In genomic region chr5:132012385-132013005, GRCh38 we compare ENCODE assay signal across 7 cellular contexts. TPM values are rescaled to one million over a fixed set of nuclear protein-coding genes. Genes with fewer than 3 reads are reported as not detected.
DNase-seq lines count a peak whose midpoint lies in the region; ATAC-seq and TF ChIP-seq lines count a peak whose summit lies in the region.

No MANE protein-coding gene starts in this region.

- peaks cover 72% of the 10 kb centered on the region for H3K27me3 Mint-ChIP-seq in activated B cell treated with CpG ODN at 0.5 μM for 24 hours
- peaks cover 60% of the 10 kb centered on the region for H3K27me3 Mint-ChIP-seq in osteocyte (ENCODE audit: unreplicated experiment)

- intact Hi-C loops in activated B cell treated with CpG ODN at 0.5 μM for 24 hours (cut with micrococcal nuclease) = no loop called here

- H3K4me1 Mint-ChIP-seq in activated B cell treated with CpG ODN at 0.5 μM for 24 hours (peaks cover 10% of the 10 kb centered on the region), osteocyte (ENCODE audit: unreplicated experiment) (peaks cover 4% of the 10 kb centered on the region)

- H3K36me3 Mint-ChIP-seq in activated B cell treated with CpG ODN at 0.5 μM for 24 hours (ENCODE audit: low read depth) (no peaks in the 10 kb centered on the region), osteocyte (ENCODE audit: unreplicated experiment) (no peaks in the 10 kb centered on the region)

- H3K4me3 ChIP-seq in fibroblast of mammary gland (ENCODE audit: control insufficient read depth, low read depth, low read length) = no peak overlapping the region

- CTCF ChIA-PET in activated B cell treated with CpG ODN at 0.5 μM for 24 hours (lab: Charles Lee) = no interaction called here

- H3K27ac Mint-ChIP-seq in activated B cell treated with CpG ODN at 0.5 μM for 24 hours (no peak overlapping the region), osteocyte (ENCODE audit: unreplicated experiment) (no peak overlapping the region)

- peak overlapping the region; percentile 64 for H3K4me3 Mint-ChIP-seq in activated B cell treated with CpG ODN at 0.5 μM for 24 hours
- H3K4me3 Mint-ChIP-seq in osteocyte (ENCODE audit: unreplicated experiment) = peak overlapping the region; percentile 43

- no peak for TF ChIP-seq CTCF in activated B cell treated with CpG ODN at 0.5 μM for 24 hours (IDR thresholded peaks at IDR 0.05)
- no peak for TF ChIP-seq CTCF in fibroblast of mammary gland (conservative IDR thresholded peaks at IDR 0.05; ENCODE audit: control insufficient read depth, insufficient read depth, low read depth, low read length)
- TF ChIP-seq CTCF in osteocyte (IDR thresholded peaks at IDR 0.05) = no peak

- POLR2A ChIA-PET in activated B cell treated with CpG ODN at 0.5 μM for 24 hours (lab: Charles Lee) = no interaction called here

- ATAC-seq in activated B cell treated with CpG ODN at 0.5 μM for 24 hours (ENCODE audit: low read depth) = no peak

- H3K9me3 Mint-ChIP-seq in activated B cell treated with CpG ODN at 0.5 μM for 24 hours (no peaks in the 10 kb centered on the region), osteocyte (ENCODE audit: unreplicated experiment) (no peaks in the 10 kb centered on the region)

- DNase-seq in HT-29 (ENCODE audit: low spot score) (peak; percentile 16), activated B cell treated with CpG ODN at 0.5 μM for 24 hours (no peak), fibroblast of mammary gland (ENCODE audit: low read depth) (peak; percentile 57), osteocyte (ENCODE audit: extremely low spot score, unreplicated experiment) (peak; percentile 91), 8988T (no peak), NCI-H1105 treated with DMSO at 0.1 percent for 48 hours (lab: John Stamatoyannopoulos, UW) (no peak), GF-D8 (lab: John Stamatoyannopoulos, UW) (no peak)

RNA-seq across cellular contexts. Expression of gene ACSL6, which starts 1.0 kb away (rescaled TPM):
- total RNA-seq in HT-29 (2014; rRNA removed; shearing (Covaris generic)) = not detected in 2 replicates
- total RNA-seq in activated B cell treated with CpG ODN at 0.5 μM for 24 hours (0.05 and 0.20 TPM in 2 replicates), osteocyte (not detected in 2 replicates)

RNA-seq across cellular contexts. Expression of gene IL3, which starts 48.0 kb away (rescaled TPM):
- total RNA-seq in HT-29 (2014; rRNA removed; shearing (Covaris generic)) = not detected in 2 replicates
- total RNA-seq in activated B cell treated with CpG ODN at 0.5 μM for 24 hours (not detected in 2 replicates), osteocyte (not detected in 2 replicates)

Comparison
In these comparisons a context has a peak if more than half of its experiments do, and no peak if none do; other contexts are left out.
1. DNase-seq: peak in HT-29 (single experiment), fibroblast of mammary gland (single experiment) and osteocyte (single experiment); none in activated B cell treated with CpG ODN at 0.5 μM for 24 hours (single experiment), 8988T (single experiment), NCI-H1105 treated with DMSO at 0.1 percent for 48 hours (single experiment) and GF-D8 (single experiment).